8 cellular contexts compared by ENCODE assay signal in genomic region chrX:51893931-51894696, GRCh38. TPM values are rescaled to one million over a fixed set of nuclear protein-coding genes. Genes with fewer than 3 reads are reported as not detected.
DNase-seq lines count a peak whose midpoint lies in the region; ATAC-seq and TF ChIP-seq lines count a peak whose summit lies in the region.

No MANE protein-coding gene starts in this region.

- DNase-seq in NCI-H82 (lab: John Stamatoyannopoulos, UW) (peak; percentile 68), NCI-H82 treated with DMSO at 0.1 percent for 48 hours (lab: John Stamatoyannopoulos, UW; ENCODE audit: unreplicated experiment) (no peak), OCI-LY7 (ENCODE audit: low spot score) (peak; percentile 10), cerebellar cortex (ENCODE audit: low spot score) (peak; percentile 33), left kidney (ENCODE audit: low read depth, low spot score) (peak; percentile 77), stomach (no peak)

- H3K4me3 ChIP-seq in OCI-LY7 (ENCODE audit: low read depth, low read length, poor library complexity, severe bottlenecking) (peak overlapping the region; percentile 73), stomach (peak overlapping the region; percentile 51 to 58 (median 56))

- no peak for TF ChIP-seq POLR2A in stomach (IDR thresholded peaks at IDR 0.05)

- no peaks in the 10 kb centered on the region for H4K20me1 ChIP-seq in OCI-LY7 (ENCODE audit: insufficient read depth, low read length)

- 0 to 44% (median 3%) methylated on average over 25 to 32 of the region's 32 CpGs for WGBS in stomach, 5 donors

- peaks cover 26% of the 10 kb centered on the region for H3K36me3 ChIP-seq in OCI-LY7 (ENCODE audit: insufficient read depth, low read length)
- H3K36me3 ChIP-seq in stomach: peaks cover 0 to 29% (median 25%) of the 10 kb centered on the region in 4 donors

- H3K4me1 ChIP-seq in OCI-LY7 (ENCODE audit: insufficient read depth, low read length, poor library complexity, severe bottlenecking) (peaks cover 27% of the 10 kb centered on the region), stomach (peaks cover 0 to 31% (median 14%) of the 10 kb centered on the region in 4 donors)

- H3K9me2 ChIP-seq in OCI-LY7 (ENCODE audit: insufficient read depth, low read length): no peaks in the 10 kb centered on the region

- peaks cover 3% of the 10 kb centered on the region; the same call in 1 of the 2 replicates for H3K79me2 ChIP-seq in OCI-LY7 (ENCODE audit: insufficient read depth, low read depth, low read length)

- CTCF ChIA-PET in OCI-LY7 (lab: Charles Lee; ENCODE audit: unreplicated experiment): no interaction called here

- H2AFZ ChIP-seq in OCI-LY7 (ENCODE audit: low read length): peak overlapping the region; percentile 12; the same call in 1 of the 2 replicates

- TF ChIP-seq EP300 in stomach (IDR thresholded peaks at IDR 0.05): no peak

- ATAC-seq in HG02884 (IDR thresholded peaks at IDR 0.05; ENCODE audit: unreplicated experiment) (no peak), GM21367 (IDR thresholded peaks at IDR 0.05; ENCODE audit: unreplicated experiment) (no peak)

- POLR2A ChIA-PET in OCI-LY7 (lab: Charles Lee): no interaction called here

- no peak overlapping the region for H3K27ac ChIP-seq in OCI-LY7 (ENCODE audit: low read depth, low read length, poor library complexity, severe bottlenecking)
- peak overlapping the region; percentile 33 to 87 (median 81) for H3K27ac ChIP-seq in stomach

- no peak for TF ChIP-seq CTCF in OCI-LY7 (conservative IDR thresholded peaks at IDR 0.05; ENCODE audit: low read length)
- no peak for TF ChIP-seq CTCF in stomach (IDR thresholded peaks at IDR 0.05)

- H3K4me2 ChIP-seq in OCI-LY7 (ENCODE audit: low read length): peak overlapping the region; percentile 90

- BruUV-seq in OCI-LY7 (replicated peaks; lab: Mats Ljungman, UMichigan): no TSS peak

- intact Hi-C loops in OCI-LY7 (cut with micrococcal nuclease; ENCODE audit: unreplicated experiment): no loop called here
- intact Hi-C loops in stomach (cut with DNase I; ENCODE audit: low total_unique reads): no loop called here

- no peaks in the 10 kb centered on the region for H3K9me3 ChIP-seq in OCI-LY7 (ENCODE audit: low read length)
- peaks cover 0 to 8% (median 0%) of the 10 kb centered on the region in 4 donors for H3K9me3 ChIP-seq in stomach

- H3K27me3 ChIP-seq in stomach: no peaks in the 10 kb centered on the region

RNA-seq across cellular contexts. Expression of gene MAGED1, which starts 0.7 kb away (rescaled TPM):
- total RNA-seq in OCI-LY7 (2014; rRNA removed; shearing (Covaris generic)): 36.8 and 38.0 TPM in 2 replicates
- 58.7 and 60.0 TPM in 2 replicates for total RNA-seq in OCI-LY7 (2022)
- total RNA-seq in stomach: 10 to 100 TPM; 15.2 to 87.6 (median 57.6) TPM
- polyA plus RNA-seq in stomach: 10 to 100 TPM; 24.5 to 47.7 (median 35.8) TPM

Comparison
In these comparisons a context has a peak if more than half of its experiments do, and no peak if none do; other contexts are left out.
1. DNase-seq: peak in NCI-H82 (single experiment), OCI-LY7 (single experiment), cerebellar cortex (single experiment) and left kidney (single experiment); none in NCI-H82 treated with DMSO at 0.1 percent for 48 hours (single experiment) and stomach (single experiment).